Comparison of ENCODE assay signal across 14 cellular contexts in the genomic region with DNA sequence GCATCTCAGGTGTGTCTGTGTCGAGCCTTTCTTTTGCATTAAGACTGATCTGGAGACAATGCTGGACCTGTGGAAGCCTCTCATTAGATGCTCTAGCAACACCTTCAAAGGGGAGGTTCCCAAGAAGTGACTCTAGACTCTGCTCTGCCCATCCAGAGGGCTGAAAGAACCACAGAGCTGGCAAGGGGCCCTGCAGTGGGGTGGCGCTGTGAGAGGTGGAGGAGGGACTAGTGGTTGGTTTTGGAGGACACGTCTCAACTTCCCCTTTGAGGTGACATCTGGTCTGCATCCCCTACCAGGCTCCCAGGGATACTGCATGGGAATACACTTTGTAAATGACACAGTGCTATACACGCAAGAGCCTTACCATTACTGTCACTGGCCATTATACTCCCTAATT. TPM values are rescaled to one million over a fixed set of nuclear protein-coding genes. Genes with fewer than 3 reads are reported as not detected.
DNase-seq lines count a peak whose midpoint lies in the region; ATAC-seq and TF ChIP-seq lines count a peak whose summit lies in the region.
"Had no signal": no experiment of that assay in that cellular context is flagged by ENCODE, and none has a peak within 500 bp of the region (broad histone marks: within the 10 kb centered on the region; RNA-seq: fewer than 3 reads in every experiment).

No MANE protein-coding gene starts in this region.

- DNase-seq in cardiac septum (ENCODE audit: low spot score) (peak; percentile 19), left cardiac atrium (no peak), MV-4-11 (lab: John Stamatoyannopoulos, UW) (peak; percentile 32), coronary artery (ENCODE audit: low spot score) (peak; percentile 41), NCI-H446 treated with DMSO at 0.1 percent for 48 hours (lab: John Stamatoyannopoulos, UW) (no peak), HCEC 1CT (no peak)
- DNase-seq: C1 segment of cervical spinal cord; Calu3; CD4-positive, alpha-beta T cell; DMS 273 treated with DMSO at 0.1 percent for 48 hours had no signal

- ATAC-seq in left cardiac atrium (no peak), GM18502 (IDR thresholded peaks at IDR 0.05; ENCODE audit: poor library complexity, unreplicated experiment) (no peak)
- ATAC-seq: HCT116 had no signal

- TF ChIP-seq CTCF in coronary artery (IDR thresholded peaks at IDR 0.05): no peak

- no peak overlapping the region for H3K27ac ChIP-seq in coronary artery
- H3K27ac ChIP-seq: HL-60 had no signal

- H3K4me3 ChIP-seq in coronary artery: no peak overlapping the region

- intact Hi-C loops in cardiac septum (cut with DNase I): no loop called here
- intact Hi-C loops in left cardiac atrium (cut with DNase I): loop anchor here in 1 of 2 donors (10.0 kb wide), 2 partner anchors 116 to 386 kb away; no protein-coding TSS in a partner anchor

RNA-seq across cellular contexts. Expression of a gene that starts 34.2 kb away (rescaled TPM):
- 1.3 TPM for total RNA-seq in cardiac septum
- 10 to 100 TPM in 1 of 2 donors, 1 to 10 TPM in 1; 9.0 to 12.1 TPM for total RNA-seq in left cardiac atrium
- total RNA-seq: B cell; CD4-positive, alpha-beta T cell had no signal

Comparison
In these comparisons a context has a peak if more than half of its experiments do, and no peak if none do; other contexts are left out.
1. DNase-seq: peak in cardiac septum (single experiment), MV-4-11 (single experiment) and coronary artery (single experiment); none in left cardiac atrium (single experiment), NCI-H446 treated with DMSO at 0.1 percent for 48 hours (single experiment) and HCEC 1CT (single experiment).